Comparison of ENCODE assay signal across 8 cellular contexts in the genomic region with DNA sequence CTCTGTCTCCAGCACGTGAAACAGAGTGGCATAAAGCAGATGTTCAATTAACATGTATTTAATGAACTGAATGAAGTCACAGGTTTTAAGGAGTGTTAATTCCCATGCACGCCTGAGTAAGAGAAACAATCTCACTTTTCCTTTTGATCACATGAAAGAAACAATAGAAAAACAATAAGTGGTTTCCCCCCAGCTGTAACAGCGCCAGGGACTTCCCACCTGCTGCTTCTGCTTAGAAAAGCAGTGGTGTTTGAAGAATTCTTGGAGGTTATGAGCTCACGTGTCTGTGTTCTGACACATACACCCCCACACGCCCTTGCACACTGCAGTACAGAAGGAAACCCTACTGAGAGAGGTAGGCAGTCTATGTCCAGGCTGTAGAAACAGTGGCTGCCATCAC. TPM values are rescaled to one million over a fixed set of nuclear protein-coding genes. Genes with fewer than 3 reads are reported as not detected.
A peak's percentile ranks its signal among the peaks of the same experiment; 100 is the strongest.
DNase-seq lines count a peak whose midpoint lies in the region; ATAC-seq and TF ChIP-seq lines count a peak whose summit lies in the region.
"Had no signal": no experiment of that assay in that cellular context is flagged by ENCODE, and none has a peak within 500 bp of the region (broad histone marks: within the 10 kb centered on the region; RNA-seq: fewer than 3 reads in every experiment).

No MANE protein-coding gene starts in this region.

- H3K4me3 ChIP-seq in gastroesophageal sphincter: no peak overlapping the region
- no peak overlapping the region for H3K4me3 ChIP-seq in neural progenitor cell
- H3K4me3 ChIP-seq: HAP-1 had no signal

- peak; percentile 84 for ATAC-seq in GM21529 (IDR thresholded peaks at IDR 0.05; ENCODE audit: unreplicated experiment)
- ATAC-seq in gastroesophageal sphincter: no peak

- H3K4me1 ChIP-seq in gastroesophageal sphincter (no peaks in the 10 kb centered on the region), neural progenitor cell (peaks cover 13% of the 10 kb centered on the region)
- H3K4me1 ChIP-seq: HAP-1 had no signal

- H3K36me3 Mint-ChIP-seq in neural progenitor cell: no peaks in the 10 kb centered on the region

- H3K9ac ChIP-seq in neural progenitor cell: no peak overlapping the region

- H3K36me3 ChIP-seq in gastroesophageal sphincter (no peaks in the 10 kb centered on the region), neural progenitor cell (no peaks in the 10 kb centered on the region)
- H3K36me3 ChIP-seq: HAP-1 had no signal

- no peak overlapping the region for H3K27ac ChIP-seq in gastroesophageal sphincter
- H3K27ac ChIP-seq in neural progenitor cell: no peak overlapping the region

- TF ChIP-seq CTCF in gastroesophageal sphincter (IDR thresholded peaks at IDR 0.05): no peak
- no peak for TF ChIP-seq CTCF in neural progenitor cell (IDR thresholded peaks at IDR 0.05)

- H3K27me3 Mint-ChIP-seq in neural progenitor cell (ENCODE audit: insufficient read depth, low read depth): peaks cover 9% of the 10 kb centered on the region

- H3K4me3 Mint-ChIP-seq in neural progenitor cell: no peak overlapping the region

- no peaks in the 10 kb centered on the region for H3K27me3 ChIP-seq in gastroesophageal sphincter
- H3K27me3 ChIP-seq in neural progenitor cell: no peaks in the 10 kb centered on the region

- no peak for TF ChIP-seq EP300 in gastroesophageal sphincter (IDR thresholded peaks at IDR 0.05)

- no peak overlapping the region for H3K4me2 ChIP-seq in neural progenitor cell

- DNase-seq in NCI-H226 (peak; percentile 75), globus pallidus (ENCODE audit: low spot score) (no peak), neural progenitor cell (ENCODE audit: low spot score) (no peak)
- peak; percentile 29 for DNase-seq in central memory CD4-positive, alpha-beta T cell
- DNase-seq in stimulated activated CD8-positive, alpha-beta memory T cell treated with anti-CD3 and anti-CD28 coated beads, Interleukin-7, amount 100 ng/mL, for 4 hours (ENCODE audit: low read depth in 2 of 2): peak; percentile 40 to 44

- H3F3A ChIP-seq in neural progenitor cell (ENCODE audit: low read depth): no peaks in the 10 kb centered on the region

- peaks cover 2% of the 10 kb centered on the region for H3K9me3 Mint-ChIP-seq in neural progenitor cell

- H3K79me2 ChIP-seq in neural progenitor cell (ENCODE audit: low read depth): no peaks in the 10 kb centered on the region

- TF ChIP-seq POLR2A in gastroesophageal sphincter (IDR thresholded peaks at IDR 0.05): no peak

- H3K9me3 ChIP-seq in gastroesophageal sphincter (no peaks in the 10 kb centered on the region), neural progenitor cell (ENCODE audit: low read depth) (no peaks in the 10 kb centered on the region)
- H3K9me3 ChIP-seq: HAP-1 had no signal

- H3K27ac Mint-ChIP-seq in neural progenitor cell: no peak overlapping the region

- H4K20me1 ChIP-seq in neural progenitor cell (ENCODE audit: low read depth): no peaks in the 10 kb centered on the region

- 60 to 81% methylated on average over 3 to 5 of the region's 5 CpGs for WGBS in gastroesophageal sphincter (ENCODE audit: low coverage in 1 of 2), 2 donors

- H3K4me1 Mint-ChIP-seq in neural progenitor cell: peaks cover 44% of the 10 kb centered on the region

- no peak overlapping the region for H2AFZ ChIP-seq in neural progenitor cell (replicated peaks)

RNA-seq across cellular contexts. Expression of gene FRMD4A, which starts 51.3 kb away (rescaled TPM):
- total RNA-seq in gastroesophageal sphincter: 10 to 100 TPM; 13.7 to 27.2 (median 19.6) TPM
- total RNA-seq in neural progenitor cell (ENCODE audit: low replicate concordance): 20.2 and 22.6 TPM in 2 replicates

Comparison
In these comparisons a context has a peak if more than half of its experiments do, and no peak if none do; other contexts are left out.
1. DNase-seq: peak in NCI-H226 (single experiment), central memory CD4-positive, alpha-beta T cell (single experiment) and stimulated activated CD8-positive, alpha-beta memory T cell treated with anti-CD3 and anti-CD28 coated beads, Interleukin-7, amount 100 ng/mL, for 4 hours (2 of 2); none in globus pallidus (single experiment) and neural progenitor cell (single experiment).